Comparison of ENCODE assay signal across 20 cellular contexts in the genomic region with DNA sequence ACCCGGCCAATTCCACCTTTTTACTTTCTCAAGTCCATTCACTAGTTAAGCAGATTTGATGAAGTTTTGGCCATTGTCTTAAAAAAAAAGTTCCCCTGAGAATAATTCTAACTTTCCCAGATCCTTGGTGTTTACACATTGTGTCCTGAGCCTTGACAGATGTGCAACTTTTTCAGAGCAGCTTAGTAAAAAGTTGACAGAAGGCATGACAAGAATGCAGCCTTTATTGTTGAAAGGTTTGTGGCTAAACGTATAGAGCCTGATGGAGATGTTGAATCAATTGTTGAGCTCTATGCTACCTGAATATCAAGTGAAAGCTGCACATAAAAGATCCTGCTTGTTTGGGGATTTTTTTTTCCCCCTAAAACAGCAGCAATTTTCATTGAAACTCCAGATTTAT.
"Had no signal": no experiment of that assay in that cellular context is flagged by ENCODE, and none has a peak within 500 bp of the region (broad histone marks: within the 10 kb centered on the region; RNA-seq: fewer than 3 reads in every experiment).

No MANE protein-coding gene starts in this region.

- H3K4me3 ChIP-seq: colonic mucosa, heart right ventricle, pancreas, prostate gland, stomach, thoracic aorta, transverse colon had no signal

- H3K36me3 ChIP-seq: colonic mucosa, heart right ventricle, pancreas, prostate gland, stomach, thoracic aorta, transverse colon had no signal

- H3K4me1 ChIP-seq: colonic mucosa, prostate gland, transverse colon had no signal

- H3K27me3 ChIP-seq: colonic mucosa, heart right ventricle, pancreas, stomach, transverse colon had no signal

- H3K4me3 Mint-ChIP-seq: naive thymus-derived CD4-positive, alpha-beta T cell had no signal

- DNase-seq: colonic mucosa; dermis blood vessel endothelial cell; effector CD4-positive, alpha-beta T cell; foreskin melanocyte; heart right ventricle; hypothalamus; kidney glomerular epithelial cell; mesendoderm; naive thymus-derived CD4-positive, alpha-beta T cell; nucleus accumbens; pancreas; retina; small intestine; stimulated activated CD4-positive, alpha-beta T cell treated with anti-CD3 and anti-CD28 coated beads, Interleukin-12 subunit alpha, Interleukin-12 subunit beta, amount 100 ng/mL, for 4 hours; stimulated activated naive CD4-positive, alpha-beta T cell; stomach; substantia nigra; transverse colon had no signal

- ATAC-seq: heart right ventricle; naive thymus-derived CD4-positive, alpha-beta T cell had no signal

- H3K27ac ChIP-seq: colonic mucosa, heart right ventricle, pancreas, prostate gland, stomach, thoracic aorta, transverse colon had no signal

- H3K27me3 Mint-ChIP-seq: naive thymus-derived CD4-positive, alpha-beta T cell had no signal

- H3K9me3 ChIP-seq: colonic mucosa, heart right ventricle, pancreas, prostate gland, stomach, thoracic aorta, transverse colon had no signal
